8 cellular contexts compared by ENCODE assay signal in the genomic region with DNA sequence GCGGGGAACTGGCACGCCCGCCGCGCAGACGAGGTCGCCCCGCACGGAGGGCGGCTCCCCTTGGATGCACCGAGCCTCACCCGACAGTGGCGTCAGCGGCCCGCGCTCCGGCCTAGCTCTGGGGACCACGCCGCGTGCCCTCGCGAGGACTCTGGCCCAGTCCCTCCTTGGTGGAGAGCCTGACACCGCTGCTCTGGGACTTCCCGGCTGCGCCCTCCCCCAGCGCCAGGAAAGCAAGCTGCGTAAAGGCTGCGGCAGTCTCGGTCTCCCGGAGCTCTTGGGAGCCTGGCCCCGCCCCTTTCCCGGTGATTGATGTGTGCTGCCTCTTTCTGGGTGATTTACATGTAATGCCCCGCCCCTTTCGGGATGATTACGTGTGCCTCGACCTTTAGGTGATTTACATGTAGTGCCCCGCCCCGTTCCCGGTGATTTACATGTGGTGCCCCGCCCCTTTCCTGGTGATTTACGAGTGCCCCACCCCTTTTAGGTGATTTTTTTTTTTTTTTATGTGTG. TPM values are rescaled to one million over a fixed set of nuclear protein-coding genes. Genes with fewer than 3 reads are reported as not detected.
DNase-seq lines count a peak whose midpoint lies in the region; ATAC-seq lines count a peak whose summit lies in the region.

A gene (minus strand): TSS at position 248 of the 513 bp plus-strand sequence. CDS start 252 bp downstream, outside the sequence.

- peak; percentile 76 for DNase-seq in DMS 273 treated with DMSO at 0.1 percent for 48 hours (lab: John Stamatoyannopoulos, UW)
- peak; percentile 93 for DNase-seq in OCI-M2 (lab: John Stamatoyannopoulos, UW; ENCODE audit: unreplicated experiment)
- peak; percentile 97 for DNase-seq in activated T-cell treated with anti-CD3 and anti-CD28 coated beads, Interleukin-2, amount 50 U/mL, for 48 hours
- DNase-seq in stimulated activated CD8-positive, alpha-beta memory T cell treated with anti-CD3 and anti-CD28 coated beads, Interleukin-7, amount 100 ng/mL, for 1 hour (ENCODE audit: low read depth in 2 of 2): peak; percentile 72 to 81

- H3K27me3 ChIP-seq in HUES64 (ENCODE audit: insufficient read depth, low read length): peaks cover 9% of the 10 kb centered on the region
- H3K27me3 ChIP-seq in muscle layer of colon (ENCODE audit: control insufficient read depth in 1 of 2, insufficient read depth in 2 of 2, low read length in 2 of 2): no peaks in the 10 kb centered on the region

- under 1% methylated on average over 41 of the region's 41 CpGs for WGBS in HUES64

- H3K9ac ChIP-seq in HUES64 (ENCODE audit: low read depth, low read length) (peak within 1 kb of the TSS; percentile 88), muscle layer of colon (ENCODE audit: low read length) (no peak within 1 kb of the TSS)

- H3K4me3 ChIP-seq in HUES64 (ENCODE audit: low read length) (peak within 1 kb of the TSS; percentile 89), muscle layer of colon (ENCODE audit: low read depth in 1 of 2, low read length in 2 of 2) (peak within 1 kb of the TSS; percentile 53 to 66)

- H3K27ac ChIP-seq in HUES64 (ENCODE audit: low read depth, low read length) (peak within 1 kb of the TSS; percentile 100), muscle layer of colon (ENCODE audit: low read depth, low read length) (peak within 1 kb of the TSS; percentile 77)

- H3K9me3 ChIP-seq in HUES64 (ENCODE audit: insufficient read depth, low read depth, low read length) (no peaks in the 10 kb centered on the region), muscle layer of colon (ENCODE audit: low read length) (no peaks in the 10 kb centered on the region)

- no peaks in the 10 kb centered on the region for H3K4me1 ChIP-seq in HUES64 (ENCODE audit: insufficient read depth, low read length)
- H3K4me1 ChIP-seq in muscle layer of colon (ENCODE audit: insufficient read depth, low read length): peaks cover 20% of the 10 kb centered on the region

- ATAC-seq in GM21526 (IDR thresholded peaks at IDR 0.05; ENCODE audit: low FRiP score, unreplicated experiment) (peak; percentile 47), esophagus mucosa (peak; percentile 81)

- H3K36me3 ChIP-seq in HUES64 (ENCODE audit: insufficient read depth, low read length): peaks cover 32% of the 10 kb centered on the region
- H3K36me3 ChIP-seq in muscle layer of colon (ENCODE audit: insufficient read depth, low read length): peaks cover 25% of the 10 kb centered on the region

RNA-seq across cellular contexts. Expression of the gene that starts here (rescaled TPM):
- polyA plus RNA-seq in HUES64 (2013, experiment 1 of 2): 0.60 TPM
- polyA plus RNA-seq in HUES64 (2013, experiment 2 of 2): 0.51 TPM
- total RNA-seq in esophagus mucosa: 7.2 TPM

Comparison
In these comparisons a context has a peak if more than half of its experiments do, and no peak if none do; other contexts are left out.
1. Peak in every context shown above with its lines: DNase-seq, ATAC-seq, H3K4me3 ChIP-seq and H3K27ac ChIP-seq.